ENCODE assay signal across 20 cellular contexts in genomic region chr1:71621785-71622184, GRCh38.
DNase-seq lines count a peak whose midpoint lies in the region; ATAC-seq and TF ChIP-seq lines count a peak whose summit lies in the region.
"Had no signal": no experiment of that assay in that cellular context is flagged by ENCODE, and none has a peak within 500 bp of the region (broad histone marks: within the 10 kb centered on the region; RNA-seq: fewer than 3 reads in every experiment).

No MANE protein-coding gene starts in this region.

- no peak for ATAC-seq in GM21447 (IDR thresholded peaks at IDR 0.05; ENCODE audit: unreplicated experiment)
- ATAC-seq in GM21526 (IDR thresholded peaks at IDR 0.05; ENCODE audit: low FRiP score, unreplicated experiment): no peak
- ATAC-seq: A549; HCT116; sciatic nerve; stimulated activated memory B cell treated with anti-CD40 and anti-IgM and Interleukin-4, amounts not matched to agents 10 μg/mL and 1 μg/mL and 100 μg/mL, for 72 hours had no signal

- no peak for TF ChIP-seq CTCF in MCF 10A (IDR thresholded peaks at IDR 0.05; ENCODE audit: unreplicated experiment)
- no peak for TF ChIP-seq CTCF in breast epithelium (IDR thresholded peaks at IDR 0.05)
- no peak for TF ChIP-seq CTCF in foreskin fibroblast (IDR thresholded peaks at IDR 0.05; ENCODE audit: low read depth, low read length)

- CTCF ChIA-PET in MCF 10A (lab: Yijun Ruan, JAX): interaction anchor here (0.8 kb wide), 1 partner anchor 438 kb away, joined by 4 read pairs; no protein-coding TSS in a partner anchor

- H3K27me3 Mint-ChIP-seq in MCF 10A (ENCODE audit: insufficient read depth, unreplicated experiment): no peaks in the 10 kb centered on the region
- H3K27me3 Mint-ChIP-seq: stimulated activated memory B cell treated with anti-CD40 and anti-IgM and Interleukin-4, amounts not matched to agents 10 μg/mL and 1 μg/mL and 100 μg/mL, for 72 hours had no signal

- no peaks in the 10 kb centered on the region for H3K27me3 ChIP-seq in breast epithelium

- H3K9me3 Mint-ChIP-seq in MCF 10A (ENCODE audit: unreplicated experiment): no peaks in the 10 kb centered on the region
- H3K9me3 Mint-ChIP-seq: neural crest cell had no signal

- no peaks in the 10 kb centered on the region for H3K36me3 Mint-ChIP-seq in MCF 10A (ENCODE audit: insufficient read depth, unreplicated experiment)
- H3K36me3 Mint-ChIP-seq: stimulated activated memory B cell treated with anti-CD40 and anti-IgM and Interleukin-4, amounts not matched to agents 10 μg/mL and 1 μg/mL and 100 μg/mL, for 72 hours had no signal

- no peaks in the 10 kb centered on the region for H3K4me1 Mint-ChIP-seq in MCF 10A (ENCODE audit: insufficient read depth, unreplicated experiment)
- H3K4me1 Mint-ChIP-seq: neural crest cell; stimulated activated memory B cell treated with anti-CD40 and anti-IgM and Interleukin-4, amounts not matched to agents 10 μg/mL and 1 μg/mL and 100 μg/mL, for 72 hours had no signal

- no peak overlapping the region for H3K27ac ChIP-seq in breast epithelium
- H3K27ac ChIP-seq: A549, coronary artery had no signal

- no peak overlapping the region for H3K4me3 Mint-ChIP-seq in MCF 10A (ENCODE audit: unreplicated experiment)
- H3K4me3 Mint-ChIP-seq: neural crest cell; stimulated activated memory B cell treated with anti-CD40 and anti-IgM and Interleukin-4, amounts not matched to agents 10 μg/mL and 1 μg/mL and 100 μg/mL, for 72 hours had no signal

- POLR2A ChIA-PET in MCF 10A (lab: Yijun Ruan, JAX): interaction anchor here (1.0 kb wide), 1 partner anchor 11 kb away, joined by 3 read pairs; no protein-coding TSS in a partner anchor

- H3K9me3 ChIP-seq in breast epithelium: no peaks in the 10 kb centered on the region
- H3K9me3 ChIP-seq: A549 had no signal

- DNase-seq in MCF 10A (ENCODE audit: unreplicated experiment) (peak; percentile 34), breast epithelium (ENCODE audit: low spot score in 2 of 2) (no peak), SHP77 treated with DMSO at 0.1 percent for 48 hours (lab: John Stamatoyannopoulos, UW) (peak; percentile 72), foreskin fibroblast (peak; percentile 69 to 78), amygdala (lab: John Stamatoyannopoulos, UW) (no peak)
- DNase-seq in activated effector memory CD4-positive, alpha-beta T cell treated with anti-CD3 and anti-CD28 coated beads, Interleukin-2, amount 50 U/mL, for 16 hours: no peak
- DNase-seq: anterior cingulate cortex, mesenchymal stem cell, NCI-H187 treated with DMSO at 0.1 percent for 48 hours, NCI-H82, SIG-M5, T-helper 9 cell had no signal

- intact Hi-C loops in MCF 10A (cut with micrococcal nuclease): no loop called here
- intact Hi-C loops in breast epithelium (cut with DNase I; ENCODE audit: low total_unique reads): no loop called here

- no peak for TF ChIP-seq POLR2A in breast epithelium (IDR thresholded peaks at IDR 0.05)

- no peak overlapping the region for H3K4me3 ChIP-seq in breast epithelium
- H3K4me3 ChIP-seq in foreskin fibroblast (ENCODE audit: low read depth in 1 of 2, low read length in 2 of 2): no peak overlapping the region
- H3K4me3 ChIP-seq: A549, coronary artery had no signal

- no peak overlapping the region for H3K27ac Mint-ChIP-seq in MCF 10A (ENCODE audit: low read depth, unreplicated experiment)
- H3K27ac Mint-ChIP-seq: stimulated activated memory B cell treated with anti-CD40 and anti-IgM and Interleukin-4, amounts not matched to agents 10 μg/mL and 1 μg/mL and 100 μg/mL, for 72 hours had no signal

- no peaks in the 10 kb centered on the region for H3K4me1 ChIP-seq in breast epithelium
- H3K4me1 ChIP-seq: A549 had no signal

- BruUV-seq in MCF 10A (replicated peaks; lab: Mats Ljungman, UMichigan): no TSS peak

- H3K36me3 ChIP-seq in breast epithelium: no peaks in the 10 kb centered on the region

Comparison
In these comparisons a context has a peak if more than half of its experiments do, and no peak if none do; other contexts are left out.
1. DNase-seq: peak in MCF 10A (single experiment), SHP77 treated with DMSO at 0.1 percent for 48 hours (single experiment) and foreskin fibroblast (2 of 2); none in breast epithelium (0 of 2), activated effector memory CD4-positive, alpha-beta T cell treated with anti-CD3 and anti-CD28 coated beads, Interleukin-2, amount 50 U/mL, for 16 hours (single experiment) and amygdala (0 of 56).